15 cellular contexts compared by ENCODE assay signal in the genomic region with DNA sequence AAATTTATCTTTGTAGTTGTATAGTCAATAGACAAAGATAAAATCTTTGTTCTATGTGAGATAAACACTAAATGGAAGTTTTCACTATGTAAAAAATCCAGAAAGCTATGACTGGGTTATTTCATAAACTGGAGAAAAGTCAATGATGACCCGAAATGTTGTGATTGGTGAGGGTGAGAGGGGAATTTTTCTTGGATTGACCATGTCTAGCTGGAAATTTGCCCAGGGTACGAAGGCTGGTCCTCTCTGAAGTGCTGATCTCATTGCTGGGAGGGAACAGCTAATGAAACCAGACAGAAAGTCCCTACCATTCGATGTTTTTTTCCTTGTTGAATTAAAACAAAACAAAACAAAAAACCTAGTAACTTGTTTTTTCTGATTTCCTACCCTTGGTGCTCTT. TPM values are rescaled to one million over a fixed set of nuclear protein-coding genes. Genes with fewer than 3 reads are reported as not detected.
A peak's percentile ranks its signal among the peaks of the same experiment; 100 is the strongest.
DNase-seq lines count a peak whose midpoint lies in the region; ATAC-seq and TF ChIP-seq lines count a peak whose summit lies in the region.
"Had no signal": no experiment of that assay in that cellular context is flagged by ENCODE, and none has a peak within 500 bp of the region (broad histone marks: within the 10 kb centered on the region; RNA-seq: fewer than 3 reads in every experiment).

No MANE protein-coding gene starts in this region.

- no peaks in the 10 kb centered on the region for H3K36me3 ChIP-seq in right atrium auricular region
- H3K36me3 ChIP-seq: BLaER1, ovary had no signal

- TF ChIP-seq POLR2A in GM18505 (IDR thresholded peaks at IDR 0.05; ENCODE audit: borderline replicate concordance, extremely low read depth, insufficient read depth, insufficient read length): no peak

- H3K4me3 ChIP-seq in right atrium auricular region (no peak overlapping the region), skeletal muscle cell (ENCODE audit: low read depth, low read length) (no peak overlapping the region)
- H3K4me3 ChIP-seq: BLaER1, GM12878, ovary had no signal

- peaks cover 0 to 7% of the 10 kb centered on the region in 2 donors for H3K9me3 ChIP-seq in right atrium auricular region

- TF ChIP-seq CTCF in right atrium auricular region (IDR thresholded peaks at IDR 0.05): no peak

- H3K27me3 ChIP-seq in right atrium auricular region: no peaks in the 10 kb centered on the region
- H3K27me3 ChIP-seq: BLaER1, ovary had no signal

- H3K27ac ChIP-seq in right atrium auricular region: peak overlapping the region; percentile 43 to 74
- H3K27ac ChIP-seq: BLaER1, ovary had no signal

- no peaks in the 10 kb centered on the region for H3K4me1 ChIP-seq in right atrium auricular region
- H3K4me1 ChIP-seq: BLaER1 had no signal

- DNase-seq in GM03348 (ENCODE audit: low spot score): peak; percentile 24
- DNase-seq in astrocyte of the hippocampus (ENCODE audit: low read depth, low spot score): peak; percentile 83
- DNase-seq in right atrium auricular region (ENCODE audit: low spot score): peak; percentile 73
- peak; percentile 25 for DNase-seq in skeletal muscle cell (ENCODE audit: low read depth)
- no peak for DNase-seq in stimulated activated naive CD4-positive, alpha-beta T cell treated with Interleukin-2 at 50 U/mL for 16 hours (lab: John Stamatoyannopoulos, UW)
- DNase-seq: activated gamma-delta T cell treated with Interleukin-2 at 50 U/mL for 16 hours, DMS79 treated with DMSO at 0.1 percent for 48 hours, hypothalamus, ovary had no signal

- ATAC-seq in GM18505 (IDR thresholded peaks at IDR 0.05; ENCODE audit: unreplicated experiment) (no peak), HG03139 (IDR thresholded peaks at IDR 0.05; ENCODE audit: unreplicated experiment) (no peak), HG03196 (IDR thresholded peaks at IDR 0.05; ENCODE audit: unreplicated experiment) (no peak)
- ATAC-seq: GM12878 had no signal

RNA-seq across cellular contexts. Expression of a gene that starts 14.3 kb away (rescaled TPM):
- total RNA-seq in right atrium auricular region: 1 to 10 TPM in 1 of 2 donors, under 1 TPM in 1; 0.41 to 2.1 TPM
- total RNA-seq: endothelial cell of umbilical vein had no signal
